20 cellular contexts compared by ENCODE assay signal in genomic region chr1:94636625-94637024, GRCh38.
A peak's percentile ranks its signal among the peaks of the same experiment; 100 is the strongest.
DNase-seq lines count a peak whose midpoint lies in the region; ATAC-seq and TF ChIP-seq lines count a peak whose summit lies in the region.
"Had no signal": no experiment of that assay in that cellular context is flagged by ENCODE, and none has a peak within 500 bp of the region (broad histone marks: within the 10 kb centered on the region; RNA-seq: fewer than 3 reads in every experiment).

No MANE protein-coding gene starts in this region.

- H3K4me1 Mint-ChIP-seq in activated CD4-positive, alpha-beta T cell treated with anti-CD3 and anti-CD28 coated beads, Interleukin-2, amount 10 ng/mL, durations not matched to agents 7 days and 5 days = no peaks in the 10 kb centered on the region
- H3K4me1 Mint-ChIP-seq: stimulated activated naive CD8-positive, alpha-beta T cell treated with anti-CD3 and anti-CD28 coated beads, Interleukin-15, amount 100 ng/mL, for 72 hours had no signal

- H3K4me3 ChIP-seq in PC-9 (no peak overlapping the region), mucosa of descending colon (no peak overlapping the region)

- TF ChIP-seq CTCF in PC-9 (conservative IDR thresholded peaks at IDR 0.05) (no peak), mucosa of descending colon (IDR thresholded peaks at IDR 0.05) (no peak)

- no TSS peak for BruUV-seq in PC-9 (replicated peaks; lab: Mats Ljungman, UMichigan)

- H2AFZ ChIP-seq in PC-9 = no peak overlapping the region

- POLR2A ChIA-PET in PC-9 (lab: Charles Lee; ENCODE audit: unreplicated experiment) = interaction anchor here (0.8 kb wide), 1 partner anchor 389 kb away, joined by 7 read pairs; no protein-coding TSS in a partner anchor
- POLR2A ChIA-PET in activated CD4-positive, alpha-beta T cell treated with anti-CD3 and anti-CD28 coated beads, Interleukin-2, amount 10 ng/mL, durations not matched to agents 7 days and 5 days (lab: Charles Lee) = no interaction called here

- H4K20me1 ChIP-seq in PC-9 (ENCODE audit: insufficient read depth) = no peaks in the 10 kb centered on the region

- no peak overlapping the region for H3K4me3 Mint-ChIP-seq in activated CD4-positive, alpha-beta T cell treated with anti-CD3 and anti-CD28 coated beads, Interleukin-2, amount 10 ng/mL, durations not matched to agents 7 days and 5 days
- H3K4me3 Mint-ChIP-seq: activated CD8-positive, alpha-beta T cell treated with anti-CD3 and anti-CD28 coated beads, Interleukin-2, amount 10 ng/mL, durations not matched to agents 7 days and 5 days; activated T-helper 1 cell treated with anti-CD3 and anti-CD28 coated beads, Interleukin-12 subunit alpha, Interleukin-12 subunit beta, Interleukin-2, Interleukin-4 antibody, amounts not matched to agents 30 ng/mL and 10 ng/mL and 1 ng/mL, durations not matched to agents 14 hours and 24 hours and 36 hours; stimulated activated naive CD8-positive, alpha-beta T cell treated with anti-CD3 and anti-CD28 coated beads, Interleukin-15, amount 100 ng/mL, for 72 hours; T-helper 1 cell treated with Interleukin-12 subunit alpha and Interleukin-12 subunit beta and Interleukin-4 antibody, amounts not matched to agents 30 μg/mL and 1 μg/mL, for 36 hours had no signal

- H3K27me3 Mint-ChIP-seq in activated CD4-positive, alpha-beta T cell treated with anti-CD3 and anti-CD28 coated beads, Interleukin-2, amount 10 ng/mL, durations not matched to agents 7 days and 5 days = peaks cover 8% of the 10 kb centered on the region

- peak; percentile 53 for DNase-seq in AG08395 (ENCODE audit: low spot score)
- DNase-seq in PC-9 = no peak
- peak; percentile 40 for DNase-seq in fibroblast of peridontal ligament (ENCODE audit: extremely low read depth)
- no peak for DNase-seq in mucosa of descending colon
- no peak for DNase-seq in activated CD4-positive, alpha-beta T cell treated with anti-CD3 and anti-CD28 coated beads, Interleukin-2, amount 10 ng/mL, durations not matched to agents 7 days and 5 days
- no peak for DNase-seq in ACHN
- DNase-seq: activated CD8-positive, alpha-beta T cell treated with anti-CD3 and anti-CD28 coated beads, Interleukin-2, amount 10 ng/mL, durations not matched to agents 7 days and 5 days; amniotic stem cell; DND-41; MM.1S; NCI-H1694; NCI-H446; SHP77 treated with DMSO at 0.1 percent for 48 hours; stimulated activated CD4-positive, alpha-beta T cell treated with anti-CD3 and anti-CD28 coated beads, Interleukin-1b, Interleukin-23, amount 100 ng/mL, for 48 hours; stimulated activated naive CD8-positive, alpha-beta T cell treated with anti-CD3 and anti-CD28 coated beads, Interleukin-15, amount 100 ng/mL, for 72 hours; WERI-Rb-1 had no signal

- H3K9me3 ChIP-seq in PC-9 (ENCODE audit: insufficient read depth, low read depth) = peaks cover 48% of the 10 kb centered on the region
- no peaks in the 10 kb centered on the region for H3K9me3 ChIP-seq in mucosa of descending colon

- H3K9me2 ChIP-seq in PC-9 (ENCODE audit: insufficient read depth) = no peaks in the 10 kb centered on the region

- ATAC-seq in mucosa of descending colon (peak; percentile 40), HG03025 (IDR thresholded peaks at IDR 0.05; ENCODE audit: low FRiP score, unreplicated experiment) (no peak), HG03571 (IDR thresholded peaks at IDR 0.05; ENCODE audit: unreplicated experiment) (no peak)
- ATAC-seq: activated CD8-positive, alpha-beta T cell treated with anti-CD3 and anti-CD28 coated beads, Interleukin-2, amount 10 ng/mL, durations not matched to agents 7 days and 5 days; stimulated activated naive CD8-positive, alpha-beta T cell treated with anti-CD3 and anti-CD28 coated beads, Interleukin-15, amount 100 ng/mL, for 72 hours had no signal

- no peak overlapping the region for H3K27ac Mint-ChIP-seq in activated CD4-positive, alpha-beta T cell treated with anti-CD3 and anti-CD28 coated beads, Interleukin-2, amount 10 ng/mL, durations not matched to agents 7 days and 5 days
- H3K27ac Mint-ChIP-seq: activated CD8-positive, alpha-beta T cell treated with anti-CD3 and anti-CD28 coated beads, Interleukin-2, amount 10 ng/mL, durations not matched to agents 7 days and 5 days; activated T-helper 1 cell treated with anti-CD3 and anti-CD28 coated beads, Interleukin-12 subunit alpha, Interleukin-12 subunit beta, Interleukin-2, Interleukin-4 antibody, amounts not matched to agents 30 ng/mL and 10 ng/mL and 1 ng/mL, durations not matched to agents 14 hours and 24 hours and 36 hours; stimulated activated naive CD8-positive, alpha-beta T cell treated with anti-CD3 and anti-CD28 coated beads, Interleukin-15, amount 100 ng/mL, for 72 hours; T-helper 1 cell treated with Interleukin-12 subunit alpha and Interleukin-12 subunit beta and Interleukin-4 antibody, amounts not matched to agents 30 μg/mL and 1 μg/mL, for 36 hours had no signal

- peaks cover 32% of the 10 kb centered on the region for H3K79me2 ChIP-seq in PC-9 (ENCODE audit: low read depth)

- CTCF ChIA-PET in PC-9 (lab: Charles Lee) = no interaction called here
- CTCF ChIA-PET in activated CD4-positive, alpha-beta T cell treated with anti-CD3 and anti-CD28 coated beads, Interleukin-2, amount 10 ng/mL, durations not matched to agents 7 days and 5 days (lab: Charles Lee) = no interaction called here

- H3K36me3 Mint-ChIP-seq in activated CD4-positive, alpha-beta T cell treated with anti-CD3 and anti-CD28 coated beads, Interleukin-2, amount 10 ng/mL, durations not matched to agents 7 days and 5 days (ENCODE audit: low read depth) = no peaks in the 10 kb centered on the region

- H3K27me3 ChIP-seq in PC-9 (ENCODE audit: insufficient read depth, low read depth) = no peaks in the 10 kb centered on the region

- peaks cover 40% of the 10 kb centered on the region for H3K4me1 ChIP-seq in PC-9 (replicated peaks; ENCODE audit: insufficient read depth)
- H3K4me1 ChIP-seq in mucosa of descending colon (ENCODE audit: low read depth) = no peaks in the 10 kb centered on the region

- peaks cover 24% of the 10 kb centered on the region for H3F3A ChIP-seq in PC-9 (ENCODE audit: insufficient read depth, low read depth)

- in situ Hi-C loops in ACHN (cut with HindIII; ENCODE audit: low pct_ligation_motif_present, low pct_unique_long_range_greater_than_20kb, low sequenced_read_pairs) = no loop called here

- peaks cover 63% of the 10 kb centered on the region for H3K36me3 ChIP-seq in PC-9 (ENCODE audit: low read depth)
- H3K36me3 ChIP-seq in mucosa of descending colon (ENCODE audit: low read depth) = no peaks in the 10 kb centered on the region
- H3K36me3 ChIP-seq: WERI-Rb-1 had no signal

- H3K9me3 Mint-ChIP-seq in activated CD4-positive, alpha-beta T cell treated with anti-CD3 and anti-CD28 coated beads, Interleukin-2, amount 10 ng/mL, durations not matched to agents 7 days and 5 days = no peaks in the 10 kb centered on the region
- H3K9me3 Mint-ChIP-seq: activated T-helper 1 cell treated with anti-CD3 and anti-CD28 coated beads, Interleukin-12 subunit alpha, Interleukin-12 subunit beta, Interleukin-2, Interleukin-4 antibody, amounts not matched to agents 30 ng/mL and 10 ng/mL and 1 ng/mL, durations not matched to agents 14 hours and 24 hours and 36 hours; stimulated activated naive CD8-positive, alpha-beta T cell treated with anti-CD3 and anti-CD28 coated beads, Interleukin-15, amount 100 ng/mL, for 72 hours; T-helper 1 cell treated with Interleukin-12 subunit alpha and Interleukin-12 subunit beta and Interleukin-4 antibody, amounts not matched to agents 30 μg/mL and 1 μg/mL, for 36 hours had no signal

- H3K4me2 ChIP-seq in PC-9 = no peak overlapping the region

- intact Hi-C loops in PC-9 (cut with micrococcal nuclease; ENCODE audit: unreplicated experiment) (no loop called here), mucosa of descending colon (cut with DNase I, micrococcal nuclease) (no loop called here)

- H3K27ac ChIP-seq in PC-9 = peak overlapping the region; percentile 26; the same call in 1 of the 2 replicates
- H3K27ac ChIP-seq: WERI-Rb-1 had no signal

Comparison
In these comparisons a context has a peak if more than half of its experiments do, and no peak if none do; other contexts are left out.
1. DNase-seq: peak in AG08395 (single experiment) and fibroblast of peridontal ligament (single experiment); none in PC-9 (0 of 2), mucosa of descending colon (0 of 3), activated CD4-positive, alpha-beta T cell treated with anti-CD3 and anti-CD28 coated beads, Interleukin-2, amount 10 ng/mL, durations not matched to agents 7 days and 5 days (single experiment) and ACHN (single experiment).